Comparison of ENCODE assay signal across 1 cellular context in genomic region chr2:164514491-164514890, GRCh38.
A peak's percentile ranks its signal among the peaks of the same experiment; 100 is the strongest.
TF ChIP-seq lines count a peak whose summit lies in the region.

No MANE protein-coding gene starts in this region.

TF ChIP-seq in HepG2, 621 proteins besides CTCF, POLR2A, EP300 and RAD21 (continued from another document):
- TF ChIP-seq PRDM15 (CRISPR knock-in tag; IDR thresholded peaks at IDR 0.05) (no peak), ZNF737 (CRISPR knock-in tag; IDR thresholded peaks at IDR 0.05; ENCODE audit: borderline replicate concordance) (no peak), GPBP1L1 (CRISPR knock-in tag; IDR thresholded peaks at IDR 0.05) (no peak), ZNF205 (CRISPR knock-in tag; IDR thresholded peaks at IDR 0.05) (no peak), HNRNPK (IDR thresholded peaks at IDR 0.05; ENCODE audit: low read depth, low read length, poor library complexity, severe bottlenecking) (no peak), SETDB1 (CRISPR knock-in tag; IDR thresholded peaks at IDR 0.05; ENCODE audit: borderline replicate concordance) (no peak), HOXD1 (CRISPR knock-in tag; IDR thresholded peaks at IDR 0.05) (no peak), ZNF414 (CRISPR knock-in tag; IDR thresholded peaks at IDR 0.05) (no peak), AGO1 (IDR thresholded peaks at IDR 0.05; ENCODE audit: low read depth, low read length, poor library complexity, severe bottlenecking) (no peak), ZNF101 (CRISPR knock-in tag; IDR thresholded peaks at IDR 0.05; ENCODE audit: borderline replicate concordance, low read depth) (no peak), KDM5B (CRISPR knock-in tag; IDR thresholded peaks at IDR 0.05; ENCODE audit: borderline replicate concordance) (no peak), MZF1 (CRISPR knock-in tag; IDR thresholded peaks at IDR 0.05; ENCODE audit: borderline replicate concordance) (no peak), MED13 (CRISPR knock-in tag; IDR thresholded peaks at IDR 0.05) (no peak), XRCC5 (optimal IDR thresholded peaks at IDR 0.05; ENCODE audit: low read length) (peak; percentile 39), REL (CRISPR knock-in tag; conservative IDR thresholded peaks at IDR 0.05) (no peak), RFXAP (CRISPR knock-in tag; IDR thresholded peaks at IDR 0.05; ENCODE audit: borderline replicate concordance) (no peak), MAFK (conservative IDR thresholded peaks at IDR 0.05 in 1 of 2, IDR thresholded peaks at IDR 0.05 in 1 of 2; ENCODE audit: low read length in 2 of 2) (no peak), ZNF446 (CRISPR knock-in tag; IDR thresholded peaks at IDR 0.05) (no peak), ETV6 (CRISPR knock-in tag; conservative IDR thresholded peaks at IDR 0.05) (no peak), BRF2 (CRISPR knock-in tag; IDR thresholded peaks at IDR 0.05) (no peak), ZSCAN30 (CRISPR knock-in tag; IDR thresholded peaks at IDR 0.05) (no peak)
TF ChIP-seq in HepG2: peak in this region for 74.
